Comparison of ENCODE assay signal across 21 cellular contexts in the genomic region with DNA sequence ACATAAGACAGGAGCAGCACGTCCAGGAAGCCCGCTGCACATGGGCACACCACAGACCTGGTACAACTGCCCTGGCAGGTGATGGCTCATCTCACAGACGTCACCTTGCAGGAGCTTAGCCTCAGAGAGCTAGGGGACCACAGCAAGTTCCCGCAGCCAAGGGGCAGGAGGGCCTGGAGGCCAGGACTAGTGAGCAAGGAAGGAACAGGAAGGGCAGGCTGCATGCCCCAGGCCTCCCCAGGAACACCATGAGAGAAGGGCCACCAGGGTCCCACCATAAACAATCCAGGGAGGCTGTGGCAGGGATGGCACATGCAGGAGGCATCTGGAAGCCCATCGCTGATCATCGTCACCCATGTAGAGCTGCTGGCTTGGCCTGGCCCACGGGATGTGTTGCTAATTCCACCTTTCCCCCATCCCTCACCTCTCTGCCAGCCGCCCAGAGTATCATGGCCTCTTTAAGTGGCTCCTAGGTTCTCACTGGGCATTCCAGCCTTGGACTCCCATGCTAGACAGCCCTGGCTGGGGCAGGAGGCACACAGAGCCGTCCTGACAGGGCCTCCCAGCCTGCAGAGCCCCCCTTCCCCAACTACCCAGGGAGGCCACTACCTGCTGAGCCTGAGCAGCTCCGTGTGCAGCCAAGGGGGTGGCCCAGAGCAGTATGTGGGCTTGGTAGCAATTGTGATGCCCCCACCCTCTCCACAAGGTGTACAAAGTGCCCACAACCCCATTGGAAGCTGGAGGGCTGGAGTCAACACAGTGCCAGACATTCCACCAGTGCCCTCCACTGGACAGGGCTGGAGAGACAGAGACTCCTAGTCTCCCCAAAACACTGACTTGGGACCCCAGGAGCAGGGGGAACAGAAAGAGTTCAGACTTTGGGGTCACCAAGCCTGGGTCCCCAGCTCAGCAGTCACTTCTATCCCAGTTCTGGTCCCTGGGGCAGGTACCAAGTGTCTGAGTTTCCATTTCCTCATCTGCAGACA. TPM values are rescaled to one million over a fixed set of nuclear protein-coding genes. Genes with fewer than 3 reads are reported as not detected.
A peak's percentile ranks its signal among the peaks of the same experiment; 100 is the strongest.
DNase-seq lines count a peak whose midpoint lies in the region; ATAC-seq, FAIRE-seq and TF ChIP-seq lines count a peak whose summit lies in the region.
"Had no signal": no experiment of that assay in that cellular context is flagged by ENCODE, and none has a peak within 500 bp of the region (broad histone marks: within the 10 kb centered on the region; RNA-seq: fewer than 3 reads in every experiment).

No MANE protein-coding gene starts in this region.

- WGBS in gastroesophageal sphincter (ENCODE audit: low coverage in 1 of 2), 2 donors: 80 to 83% methylated on average over 1 to 3 of the region's 10 CpGs

- DNase-seq in activated effector memory CD4-positive, alpha-beta T cell treated with anti-CD3 and anti-CD28 coated beads, Interleukin-2, amount 50 U/mL, for 16 hours: peak; percentile 50
- DNase-seq in activated effector memory CD4-positive, alpha-beta T cell treated with Interleukin-2 at 50 U/mL for 16 hours: no peak
- DNase-seq in OCI-LY7 (ENCODE audit: low spot score): no peak
- DNase-seq in kidney: peak; percentile 41
- no peak for DNase-seq in urothelium cell line (ENCODE audit: low spot score)
- no peak for DNase-seq in NCI-H2227 treated with DMSO at 0.1 percent for 48 hours (lab: John Stamatoyannopoulos, UW)
- no peak for DNase-seq in activated CD8-positive, alpha-beta memory T cell treated with anti-CD3 and anti-CD28 coated beads, Interleukin-2, amount 10 ng/mL, durations not matched to agents 7 days and 5 days
- DNase-seq: activated gamma-delta T cell treated with Interleukin-2 at 50 U/mL for 16 hours; amniotic stem cell; foreskin melanocyte; GDM1; left colon; NCI-H526 treated with DMSO at 0.1 percent for 48 hours; nephron progenitor cell; Peyer's patch; psoas muscle; stimulated activated CD4-positive, alpha-beta T cell treated with anti-CD3 and anti-CD28 coated beads, Interleukin-4, amount 100 ng/mL, for 4 hours had no signal

- CTCF ChIA-PET in OCI-LY7 (lab: Charles Lee; ENCODE audit: unreplicated experiment): no interaction called here
- CTCF ChIA-PET in activated CD8-positive, alpha-beta memory T cell treated with anti-CD3 and anti-CD28 coated beads, Interleukin-2, amount 10 ng/mL, durations not matched to agents 7 days and 5 days (lab: Charles Lee): no interaction called here

- H3K9me2 ChIP-seq in OCI-LY7 (ENCODE audit: insufficient read depth, low read length): no peaks in the 10 kb centered on the region

- no peaks in the 10 kb centered on the region for H4K20me1 ChIP-seq in OCI-LY7 (ENCODE audit: insufficient read depth, low read length)

- H3K4me2 ChIP-seq in OCI-LY7 (ENCODE audit: low read length): no peak overlapping the region
- H3K4me2 ChIP-seq: BLaER1 treated with 17β-estradiol and CSF1 and Interleukin-3, amounts not matched to agents 10 nM and 100 nM had no signal

- no peaks in the 10 kb centered on the region for H3K9me3 Mint-ChIP-seq in activated CD8-positive, alpha-beta memory T cell treated with anti-CD3 and anti-CD28 coated beads, Interleukin-2, amount 10 ng/mL, durations not matched to agents 7 days and 5 days (ENCODE audit: low read depth)
- H3K9me3 Mint-ChIP-seq: nephron progenitor cell had no signal

- H2AFZ ChIP-seq in OCI-LY7 (ENCODE audit: low read length): no peak overlapping the region

- no peak for ATAC-seq in gastroesophageal sphincter
- no peak for ATAC-seq in activated CD8-positive, alpha-beta memory T cell treated with anti-CD3 and anti-CD28 coated beads, Interleukin-2, amount 10 ng/mL, durations not matched to agents 7 days and 5 days
- ATAC-seq: left colon, psoas muscle had no signal

- no peak overlapping the region for H3K27ac Mint-ChIP-seq in activated CD8-positive, alpha-beta memory T cell treated with anti-CD3 and anti-CD28 coated beads, Interleukin-2, amount 10 ng/mL, durations not matched to agents 7 days and 5 days
- H3K27ac Mint-ChIP-seq: nephron progenitor cell had no signal

- POLR2A ChIA-PET in OCI-LY7 (lab: Charles Lee): no interaction called here

- no peak for FAIRE-seq in kidney (lab: Jason Lieb, UNC)
- peak; percentile 5 for FAIRE-seq in urothelium cell line (lab: Jason Lieb, UNC)

- TF ChIP-seq CTCF in OCI-LY7 (conservative IDR thresholded peaks at IDR 0.05; ENCODE audit: low read length) (peak; percentile 39), kidney (IDR thresholded peaks at IDR 0.05; ENCODE audit: borderline replicate concordance, extremely low read depth, insufficient read depth) (no peak), gastroesophageal sphincter (IDR thresholded peaks at IDR 0.05) (no peak)

- H3K27ac ChIP-seq in OCI-LY7 (ENCODE audit: low read depth, low read length, poor library complexity, severe bottlenecking) (no peak overlapping the region), kidney (ENCODE audit: low read depth in 2 of 2, low read length in 2 of 2) (no peak overlapping the region), gastroesophageal sphincter (no peak overlapping the region)
- H3K27ac ChIP-seq: BLaER1 treated with 17β-estradiol and CSF1 and Interleukin-3, amounts not matched to agents 10 nM and 100 nM; Peyer's patch; psoas muscle; SK-N-MC had no signal

- TF ChIP-seq EP300 in gastroesophageal sphincter (IDR thresholded peaks at IDR 0.05): no peak

- H3K9ac ChIP-seq in kidney (ENCODE audit: low read length in 2 of 2): no peak overlapping the region
- H3K9ac ChIP-seq: BLaER1 treated with 17β-estradiol and CSF1 and Interleukin-3, amounts not matched to agents 10 nM and 100 nM had no signal

- H3K36me3 ChIP-seq in OCI-LY7 (ENCODE audit: insufficient read depth, low read length) (no peaks in the 10 kb centered on the region), kidney (ENCODE audit: control insufficient read depth in 1 of 2, insufficient read depth in 2 of 2, low read length in 2 of 2) (no peaks in the 10 kb centered on the region), gastroesophageal sphincter (no peaks in the 10 kb centered on the region)
- H3K36me3 ChIP-seq: BLaER1 treated with 17β-estradiol and CSF1 and Interleukin-3, amounts not matched to agents 10 nM and 100 nM; Peyer's patch had no signal

- TF ChIP-seq POLR2A in gastroesophageal sphincter (IDR thresholded peaks at IDR 0.05): no peak

- H3K4me3 ChIP-seq in OCI-LY7 (ENCODE audit: low read depth, low read length, poor library complexity, severe bottlenecking) (no peak overlapping the region), kidney (ENCODE audit: low read length in 2 of 2) (no peak overlapping the region), gastroesophageal sphincter (no peak overlapping the region)
- H3K4me3 ChIP-seq: BLaER1 treated with 17β-estradiol and CSF1 and Interleukin-3, amounts not matched to agents 10 nM and 100 nM; Peyer's patch; psoas muscle; SK-N-MC had no signal

- no peaks in the 10 kb centered on the region for H3K4me1 ChIP-seq in OCI-LY7 (ENCODE audit: insufficient read depth, low read length, poor library complexity, severe bottlenecking)
- H3K4me1 ChIP-seq in kidney (ENCODE audit: control insufficient read depth in 1 of 2, insufficient read depth in 1 of 2, low read depth in 1 of 2, low read length in 2 of 2): no peaks in the 10 kb centered on the region
- no peaks in the 10 kb centered on the region for H3K4me1 ChIP-seq in gastroesophageal sphincter
- H3K4me1 ChIP-seq: BLaER1 treated with 17β-estradiol and CSF1 and Interleukin-3, amounts not matched to agents 10 nM and 100 nM; Peyer's patch; psoas muscle had no signal

- no peaks in the 10 kb centered on the region for H3K36me3 Mint-ChIP-seq in activated CD8-positive, alpha-beta memory T cell treated with anti-CD3 and anti-CD28 coated beads, Interleukin-2, amount 10 ng/mL, durations not matched to agents 7 days and 5 days

- peaks cover 11% of the 10 kb centered on the region for H3K27me3 Mint-ChIP-seq in activated CD8-positive, alpha-beta memory T cell treated with anti-CD3 and anti-CD28 coated beads, Interleukin-2, amount 10 ng/mL, durations not matched to agents 7 days and 5 days

- intact Hi-C loops in OCI-LY7 (cut with micrococcal nuclease; ENCODE audit: unreplicated experiment) (no loop called here), kidney (cut with DNase I) (no loop called here)

- H3K27me3 ChIP-seq in gastroesophageal sphincter: peaks cover 15% of the 10 kb centered on the region
- H3K27me3 ChIP-seq: BLaER1 treated with 17β-estradiol and CSF1 and Interleukin-3, amounts not matched to agents 10 nM and 100 nM; Peyer's patch had no signal

- no peak overlapping the region for H3K4me3 Mint-ChIP-seq in activated CD8-positive, alpha-beta memory T cell treated with anti-CD3 and anti-CD28 coated beads, Interleukin-2, amount 10 ng/mL, durations not matched to agents 7 days and 5 days
- H3K4me3 Mint-ChIP-seq: nephron progenitor cell had no signal

- no peaks in the 10 kb centered on the region for H3K4me1 Mint-ChIP-seq in activated CD8-positive, alpha-beta memory T cell treated with anti-CD3 and anti-CD28 coated beads, Interleukin-2, amount 10 ng/mL, durations not matched to agents 7 days and 5 days

- no peaks in the 10 kb centered on the region for H3K79me2 ChIP-seq in OCI-LY7 (ENCODE audit: insufficient read depth, low read depth, low read length)

- H3K9me3 ChIP-seq in OCI-LY7 (ENCODE audit: low read length): no peaks in the 10 kb centered on the region
- no peaks in the 10 kb centered on the region for H3K9me3 ChIP-seq in kidney (ENCODE audit: control insufficient read depth in 1 of 2, low read length in 2 of 2)
- no peaks in the 10 kb centered on the region for H3K9me3 ChIP-seq in gastroesophageal sphincter
- H3K9me3 ChIP-seq: BLaER1 treated with 17β-estradiol and CSF1 and Interleukin-3, amounts not matched to agents 10 nM and 100 nM; Peyer's patch; psoas muscle had no signal

- no TSS peak for BruUV-seq in OCI-LY7 (replicated peaks; lab: Mats Ljungman, UMichigan)

RNA-seq across cellular contexts. Expression of gene GRID1, which starts 35.5 kb away (rescaled TPM):
- 0.75 and 1.6 TPM in 2 replicates for total RNA-seq in OCI-LY7 (2014; rRNA removed; shearing (Covaris generic))
- total RNA-seq in OCI-LY7 (2022) (3.1 and 3.7 TPM in 2 replicates), kidney (1.4 TPM), gastroesophageal sphincter (1 to 10 TPM; 1.2 to 2.7 (median 1.7) TPM)
- 0.37 TPM for polyA plus RNA-seq in kidney (ENCODE audit: insufficient read depth, low read depth, low replicate concordance)
- not detected for total RNA-seq in activated CD8-positive, alpha-beta memory T cell treated with anti-CD3 and anti-CD28 coated beads, Interleukin-2, amount 10 ng/mL, durations not matched to agents 7 days and 5 days
- total RNA-seq: A673 had no signal

Comparison
In these comparisons a context has a peak if more than half of its experiments do, and no peak if none do; other contexts are left out.
1. DNase-seq: peak in activated effector memory CD4-positive, alpha-beta T cell treated with anti-CD3 and anti-CD28 coated beads, Interleukin-2, amount 50 U/mL, for 16 hours (single experiment) and kidney (single experiment); none in activated effector memory CD4-positive, alpha-beta T cell treated with Interleukin-2 at 50 U/mL for 16 hours (single experiment), OCI-LY7 (single experiment), urothelium cell line (single experiment), NCI-H2227 treated with DMSO at 0.1 percent for 48 hours (single experiment) and activated CD8-positive, alpha-beta memory T cell treated with anti-CD3 and anti-CD28 coated beads, Interleukin-2, amount 10 ng/mL, durations not matched to agents 7 days and 5 days (single experiment).